In genomic region chr6:160278786-160279310, GRCh38 we compare ENCODE assay signal across 18 cellular contexts. TPM values are rescaled to one million over a fixed set of nuclear protein-coding genes. Genes with fewer than 3 reads are reported as not detected.
DNase-seq lines count a peak whose midpoint lies in the region; ATAC-seq and TF ChIP-seq lines count a peak whose summit lies in the region.
"Had no signal": no experiment of that assay in that cellular context is flagged by ENCODE, and none has a peak within 500 bp of the region (broad histone marks: within the 10 kb centered on the region; RNA-seq: fewer than 3 reads in every experiment).

No MANE protein-coding gene starts in this region.

- peaks cover 4% of the 10 kb centered on the region for H3K9me3 ChIP-seq in upper lobe of right lung
- no peaks in the 10 kb centered on the region for H3K9me3 ChIP-seq in right lobe of liver
- H3K9me3 ChIP-seq: A549, HAP-1 had no signal

- no peaks in the 10 kb centered on the region for H3K79me2 ChIP-seq in mesendoderm (ENCODE audit: control insufficient read depth, insufficient read depth, low read length)

- peaks cover 20% of the 10 kb centered on the region for H3K9me3 Mint-ChIP-seq in WTC11

- DNase-seq in WTC11 (ENCODE audit: low spot score) (no peak), epithelial cell of prostate (ENCODE audit: low read depth, low spot score) (no peak), mesendoderm (no peak), upper lobe of right lung (no peak), right lobe of liver (no peak), NAMALWA (ENCODE audit: low spot score) (no peak), NCI-H2081 (lab: John Stamatoyannopoulos, UW) (no peak), NCI-H1105 (lab: John Stamatoyannopoulos, UW) (no peak)
- DNase-seq: DMS79, GOT3, IMR-90 had no signal

- no peak overlapping the region for H4K5ac ChIP-seq in mesendoderm (ENCODE audit: low read length)

- no peak overlapping the region for H3K23ac ChIP-seq in mesendoderm (ENCODE audit: low read length)

- no peak overlapping the region for H3K4me3 Mint-ChIP-seq in WTC11

- H3K36me3 Mint-ChIP-seq in WTC11 = peaks cover 4% of the 10 kb centered on the region; the same call in 1 of the 2 replicates

- H3K4me1 ChIP-seq in mesendoderm (ENCODE audit: control insufficient read depth, low read depth, low read length) = no peaks in the 10 kb centered on the region
- H3K4me1 ChIP-seq in upper lobe of right lung = no peaks in the 10 kb centered on the region
- H3K4me1 ChIP-seq in right lobe of liver = peaks cover 0 to 7% (median 0%) of the 10 kb centered on the region in 4 donors
- H3K4me1 ChIP-seq: HAP-1 had no signal

- POLR2A ChIA-PET in WTC11 (lab: Charles Lee) = no interaction called here

- H4K8ac ChIP-seq in mesendoderm (ENCODE audit: low read depth, low read length) = no peak overlapping the region

- no peak overlapping the region for H3K4ac ChIP-seq in mesendoderm (ENCODE audit: low read depth, low read length)

- no peak overlapping the region for H3K9ac ChIP-seq in mesendoderm (ENCODE audit: low read length)

- H3K4me1 Mint-ChIP-seq in WTC11 = peaks cover 30% of the 10 kb centered on the region

- no peak overlapping the region for H2AK5ac ChIP-seq in mesendoderm (ENCODE audit: low read length)

- no peaks in the 10 kb centered on the region for H3K79me1 ChIP-seq in mesendoderm (ENCODE audit: low read length)

- H3K4me3 ChIP-seq in mesendoderm (ENCODE audit: low read length) (no peak overlapping the region), upper lobe of right lung (no peak overlapping the region), right lobe of liver (no peak overlapping the region)
- H3K4me3 ChIP-seq: A549, GM12878, HAP-1 had no signal

- H3K4me2 ChIP-seq in mesendoderm (ENCODE audit: low read length) = no peak overlapping the region
- H3K4me2 ChIP-seq: A549 had no signal

- ATAC-seq in WTC11 (peak; percentile 26; the same call in 1 of the 2 replicates), upper lobe of right lung (peak; percentile 20), right lobe of liver (no peak)
- ATAC-seq: A549, GM12878 had no signal

- H3K36me3 ChIP-seq in mesendoderm (ENCODE audit: control insufficient read depth, insufficient read depth, low read length) = no peaks in the 10 kb centered on the region
- H3K36me3 ChIP-seq in upper lobe of right lung = no peaks in the 10 kb centered on the region
- no peaks in the 10 kb centered on the region for H3K36me3 ChIP-seq in right lobe of liver
- H3K36me3 ChIP-seq: HAP-1 had no signal

- H3K27ac ChIP-seq in epithelial cell of prostate (peak overlapping the region; percentile 34), mesendoderm (ENCODE audit: low read depth, low read length) (no peak overlapping the region), upper lobe of right lung (no peak overlapping the region), right lobe of liver (no peak overlapping the region)
- H3K27ac ChIP-seq: A549 had no signal

- H2BK15ac ChIP-seq in mesendoderm (replicated peaks; ENCODE audit: low read depth) = no peak overlapping the region

- H3K56ac ChIP-seq in mesendoderm (ENCODE audit: low read length) = no peak overlapping the region

- CTCF ChIA-PET in WTC11 (lab: Charles Lee) = no interaction called here

- intact Hi-C loops in upper lobe of right lung (cut with DNase I) (no loop called here), right lobe of liver (cut with DNase I) (no loop called here)

- H3K27me3 Mint-ChIP-seq in WTC11 (ENCODE audit: low read depth) = peaks cover 4% of the 10 kb centered on the region; the same call in 1 of the 2 replicates

- peak overlapping the region; percentile 33; the same call in 1 of the 2 replicates for H3K27ac Mint-ChIP-seq in WTC11

- H2BK120ac ChIP-seq in mesendoderm (ENCODE audit: low read depth, low read length) = no peak overlapping the region

- H3K27me3 ChIP-seq in mesendoderm (ENCODE audit: insufficient read depth, low read length, poor library complexity) (no peaks in the 10 kb centered on the region), upper lobe of right lung (no peaks in the 10 kb centered on the region), right lobe of liver (no peaks in the 10 kb centered on the region)

- WGBS in mesendoderm (ENCODE audit: extremely low coverage, insufficient coverage, low lambda C conversion rate) = no CpG with 5 or more reads among the region's 12 CpGs
- whole genome bisulfite sequencing in right lobe of liver (ENCODE audit: insufficient coverage, low coverage, low lambda C conversion rate, missing lambda C conversion rate) = 57% methylated on average over 10 of the region's 12 CpGs

- TF ChIP-seq POLR2A in right lobe of liver (IDR thresholded peaks at IDR 0.05) = no peak

- H2BK5ac ChIP-seq in mesendoderm (ENCODE audit: low read length) = no peak overlapping the region

- TF ChIP-seq CTCF in WTC11 (IDR thresholded peaks at IDR 0.05) (no peak), upper lobe of right lung (IDR thresholded peaks at IDR 0.05) (no peak), right lobe of liver (IDR thresholded peaks at IDR 0.05) (no peak)

- H3K18ac ChIP-seq in mesendoderm (ENCODE audit: low read length) = peak overlapping the region; percentile 41

TF ChIP-seq in WTC11, 78 proteins besides CTCF, POLR2A, EP300 and RAD21:
- TF ChIP-seq, protein P1, sequence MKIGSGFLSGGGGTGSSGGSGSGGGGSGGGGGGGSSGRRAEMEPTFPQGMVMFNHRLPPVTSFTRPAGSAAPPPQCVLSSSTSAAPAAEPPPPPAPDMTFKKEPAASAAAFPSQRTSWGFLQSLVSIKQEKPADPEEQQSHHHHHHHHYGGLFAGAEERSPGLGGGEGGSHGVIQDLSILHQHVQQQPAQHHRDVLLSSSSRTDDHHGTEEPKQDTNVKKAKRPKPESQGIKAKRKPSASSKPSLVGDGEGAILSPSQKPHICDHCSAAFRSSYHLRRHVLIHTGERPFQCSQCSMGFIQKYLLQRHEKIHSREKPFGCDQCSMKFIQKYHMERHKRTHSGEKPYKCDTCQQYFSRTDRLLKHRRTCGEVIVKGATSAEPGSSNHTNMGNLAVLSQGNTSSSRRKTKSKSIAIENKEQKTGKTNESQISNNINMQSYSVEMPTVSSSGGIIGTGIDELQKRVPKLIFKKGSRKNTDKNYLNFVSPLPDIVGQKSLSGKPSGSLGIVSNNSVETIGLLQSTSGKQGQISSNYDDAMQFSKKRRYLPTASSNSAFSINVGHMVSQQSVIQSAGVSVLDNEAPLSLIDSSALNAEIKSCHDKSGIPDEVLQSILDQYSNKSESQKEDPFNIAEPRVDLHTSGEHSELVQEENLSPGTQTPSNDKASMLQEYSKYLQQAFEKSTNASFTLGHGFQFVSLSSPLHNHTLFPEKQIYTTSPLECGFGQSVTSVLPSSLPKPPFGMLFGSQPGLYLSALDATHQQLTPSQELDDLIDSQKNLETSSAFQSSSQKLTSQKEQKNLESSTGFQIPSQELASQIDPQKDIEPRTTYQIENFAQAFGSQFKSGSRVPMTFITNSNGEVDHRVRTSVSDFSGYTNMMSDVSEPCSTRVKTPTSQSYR (CRISPR knock-in tag; IDR thresholded peaks at IDR 0.05) = 0 out of 2 replicates have a peak, but pooled peaks have one; percentile 39
- TF ChIP-seq CBFB (CRISPR knock-in tag; IDR thresholded peaks at IDR 0.05; ENCODE audit: low read depth) = no peak

RNA-seq across cellular contexts. Expression of gene SLC22A2, which starts 20.2 kb away (rescaled TPM):
- total RNA-seq in WTC11 (2021) (0.44 to 0.96 TPM (median 0.78 TPM) in 3 replicates), upper lobe of right lung (not detected), right lobe of liver (not detected)
- 2.3 TPM for polyA plus RNA-seq in mesendoderm (2013, experiment 1 of 2)
- polyA plus RNA-seq in mesendoderm (2013, experiment 2 of 2) = 2.2 TPM
- total RNA-seq: G401, GM12878, HT-29, IMR-90 had no signal
- polyA plus RNA-seq: AG04450, BJ, IMR-90 had no signal

Comparison
In these comparisons a context has a peak if more than half of its experiments do, and no peak if none do; other contexts are left out.
1. ATAC-seq: peak in WTC11 (single experiment) and upper lobe of right lung (single experiment); none in right lobe of liver (0 of 4).